In genomic region chr5:151144275-151144674, GRCh38 we compare ENCODE assay signal across 3 cellular contexts.
TF ChIP-seq lines count a peak whose summit lies in the region.

No MANE protein-coding gene starts in this region.

TF ChIP-seq in IMR-90, 13 proteins besides CTCF, POLR2A, EP300 and RAD21:
- no peak for TF ChIP-seq CHD1 (IDR thresholded peaks at IDR 0.05; ENCODE audit: low read depth, low read length)
- TF ChIP-seq NFE2L2 (IDR thresholded peaks at IDR 0.05; ENCODE audit: low read depth, low read length), result no peak
- TF ChIP-seq USF2 (IDR thresholded peaks at IDR 0.05; ENCODE audit: low read depth, low read length), result no peak
- TF ChIP-seq BHLHE40 (IDR thresholded peaks at IDR 0.05; ENCODE audit: low read depth, low read length), result no peak
- TF ChIP-seq CEBPB (IDR thresholded peaks at IDR 0.05; ENCODE audit: low read depth, low read length), result no peak
- no peak for TF ChIP-seq SMC3 (IDR thresholded peaks at IDR 0.05; ENCODE audit: low read depth, low read length)

TF ChIP-seq in GM12878, 131 proteins besides CTCF, POLR2A, EP300 and RAD21:
- no peak for TF ChIP-seq SUPT20H (IDR thresholded peaks at IDR 0.05; ENCODE audit: borderline replicate concordance, control insufficient read depth, low read depth, low read length)
- no peak for TF ChIP-seq MYB (IDR thresholded peaks at IDR 0.05; ENCODE audit: borderline replicate concordance, low read depth, low read length)
- TF ChIP-seq NRF1 (conservative IDR thresholded peaks at IDR 0.05; ENCODE audit: low read depth, low read length), result no peak
- TF ChIP-seq IRF4 (IDR thresholded peaks at IDR 0.05; ENCODE audit: low read depth, low read length), result no peak
- no peak for TF ChIP-seq PML (IDR thresholded peaks at IDR 0.05; ENCODE audit: low read length)
- no peak for TF ChIP-seq E4F1 (IDR thresholded peaks at IDR 0.05; ENCODE audit: borderline replicate concordance, partially characterized antibody)
- TF ChIP-seq KLF5 (IDR thresholded peaks at IDR 0.05; ENCODE audit: partially characterized antibody), result no peak

TF ChIP-seq in HepG2, 621 proteins besides CTCF, POLR2A, EP300 and RAD21:
- no peak for TF ChIP-seq FOXA3 (CRISPR knock-in tag; IDR thresholded peaks at IDR 0.05)
- TF ChIP-seq ZNF564 (CRISPR knock-in tag; IDR thresholded peaks at IDR 0.05), result no peak
- no peak for TF ChIP-seq HCFC1 (IDR thresholded peaks at IDR 0.05; ENCODE audit: low read depth, low read length)
- no peak for TF ChIP-seq KLF6 (CRISPR knock-in tag; IDR thresholded peaks at IDR 0.05)
- TF ChIP-seq ZFYVE20 (CRISPR knock-in tag; IDR thresholded peaks at IDR 0.05; ENCODE audit: borderline replicate concordance, low read depth), result no peak
- no peak for TF ChIP-seq KDM5A (IDR thresholded peaks at IDR 0.05; ENCODE audit: borderline replicate concordance, low read length)
- no peak for TF ChIP-seq SAFB2 (CRISPR knock-in tag; IDR thresholded peaks at IDR 0.05; ENCODE audit: borderline replicate concordance, low read depth)
